8 cellular contexts compared by ENCODE assay signal in the genomic region with DNA sequence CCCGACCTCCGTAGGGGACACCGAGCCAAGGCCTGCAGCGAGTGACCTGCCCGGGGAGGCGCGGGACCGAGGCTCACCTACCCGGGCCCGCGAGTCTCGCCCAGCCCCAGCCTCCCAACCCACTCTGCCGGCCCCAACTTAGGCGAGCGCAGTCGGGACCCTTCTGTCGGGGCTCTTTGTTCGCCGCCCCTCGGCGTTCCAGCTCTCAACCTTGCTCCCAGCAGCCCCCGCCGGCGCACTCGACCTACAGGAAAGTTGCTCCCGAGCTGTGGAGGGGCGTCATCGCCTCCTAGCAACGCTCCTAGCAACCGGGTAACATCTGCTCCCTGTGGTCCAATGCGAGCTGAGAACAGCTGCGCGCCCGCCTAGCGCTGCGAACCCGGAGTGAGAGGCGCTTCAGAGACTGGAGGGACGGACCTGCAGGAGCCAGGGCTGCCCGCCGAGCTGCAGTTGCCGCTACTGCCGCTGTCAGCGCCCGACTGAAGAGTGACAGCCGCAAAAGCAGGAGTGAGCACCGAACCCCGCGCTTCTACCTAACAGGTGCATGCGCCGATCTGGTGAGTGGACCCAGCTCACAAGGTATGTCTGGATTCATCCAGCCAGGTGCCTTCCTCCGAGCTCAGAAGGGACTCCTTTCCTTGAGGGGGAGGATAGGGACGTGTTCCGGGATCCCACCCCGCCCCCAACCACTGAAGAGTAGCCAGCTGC.
DNase-seq lines count a peak whose midpoint lies in the region; ATAC-seq and TF ChIP-seq lines count a peak whose summit lies in the region.

No MANE protein-coding gene starts in this region.

- ATAC-seq in GM19455 (IDR thresholded peaks at IDR 0.05; ENCODE audit: unreplicated experiment) (peak; percentile 96), HG03575 (IDR thresholded peaks at IDR 0.05; ENCODE audit: extremely low read depth, insufficient number of reproducible peaks, low FRiP score, unreplicated experiment) (peak; percentile 67), upper lobe of left lung (ENCODE audit: low FRiP score in 2 of 2) (peak; percentile 80 to 88)
- peak; percentile 94 for ATAC-seq in activated naive CD8-positive, alpha-beta T cell treated with anti-CD3 and anti-CD28 coated beads, Interleukin-2, amount 50 U/mL, for 24 hours

- 1 to 3% methylated on average over 21 to 47 of the region's 55 CpGs for WGBS in upper lobe of left lung, 2 donors

- H3K36me3 ChIP-seq in BJ (ENCODE audit: control insufficient read depth, insufficient read depth, low read length) (no peaks in the 10 kb centered on the region), right atrium auricular region (no peaks in the 10 kb centered on the region), upper lobe of left lung (no peaks in the 10 kb centered on the region)

- TF ChIP-seq CTCF in BJ (IDR thresholded peaks at IDR 0.05; ENCODE audit: insufficient read depth, low read depth, low read length) (peak; percentile 57), right atrium auricular region (IDR thresholded peaks at IDR 0.05) (peak in 1 of 2 donors; percentile 48), progenitor cell of endocrine pancreas (IDR thresholded peaks at IDR 0.05; ENCODE audit: unreplicated experiment) (peak; percentile 62), upper lobe of left lung (IDR thresholded peaks at IDR 0.05) (peak in 3 of 6 experiments; percentile 28 to 62 (median 39))

- no peaks in the 10 kb centered on the region for H3K9me3 ChIP-seq in right atrium auricular region
- H3K9me3 ChIP-seq in upper lobe of left lung: no peaks in the 10 kb centered on the region

- peaks cover 68% of the 10 kb centered on the region for H3K27me3 Mint-ChIP-seq in activated naive CD8-positive, alpha-beta T cell treated with anti-CD3 and anti-CD28 coated beads, Interleukin-2, amount 50 U/mL, for 24 hours
- H3K27me3 Mint-ChIP-seq in progenitor cell of endocrine pancreas: peaks cover 76% of the 10 kb centered on the region

- no peaks in the 10 kb centered on the region for H3K9me3 Mint-ChIP-seq in activated naive CD8-positive, alpha-beta T cell treated with anti-CD3 and anti-CD28 coated beads, Interleukin-2, amount 50 U/mL, for 24 hours
- no peaks in the 10 kb centered on the region for H3K9me3 Mint-ChIP-seq in progenitor cell of endocrine pancreas (ENCODE audit: low read depth)

- H3K27me3 ChIP-seq in BJ (ENCODE audit: control insufficient read depth, insufficient read depth, low read length) (peaks cover 8% of the 10 kb centered on the region), right atrium auricular region (peaks cover 0 to 8% of the 10 kb centered on the region in 2 donors), upper lobe of left lung (peaks cover 0 to 18% (median 5%) of the 10 kb centered on the region in 4 donors)

- no peak overlapping the region for H3K27ac ChIP-seq in right atrium auricular region
- no peak overlapping the region for H3K27ac ChIP-seq in upper lobe of left lung

- TF ChIP-seq EP300 in upper lobe of left lung (IDR thresholded peaks at IDR 0.05): no peak

- no peak overlapping the region for H3K27ac Mint-ChIP-seq in activated naive CD8-positive, alpha-beta T cell treated with anti-CD3 and anti-CD28 coated beads, Interleukin-2, amount 50 U/mL, for 24 hours
- peak overlapping the region; percentile 60 for H3K27ac Mint-ChIP-seq in progenitor cell of endocrine pancreas

- H3K4me1 ChIP-seq in right atrium auricular region: peaks cover 0 to 12% of the 10 kb centered on the region in 2 donors
- peaks cover 7 to 12% (median 10%) of the 10 kb centered on the region in 4 donors for H3K4me1 ChIP-seq in upper lobe of left lung

- DNase-seq in BJ (ENCODE audit: low read depth): no peak
- peak; percentile 21 for DNase-seq in SK-MEL-5 (ENCODE audit: low read depth, low spot score)
- DNase-seq in activated naive CD8-positive, alpha-beta T cell treated with anti-CD3 and anti-CD28 coated beads, Interleukin-2, amount 50 U/mL, for 24 hours: peak; percentile 60
- DNase-seq in right atrium auricular region (ENCODE audit: low spot score): peak; percentile 64
- DNase-seq in progenitor cell of endocrine pancreas (ENCODE audit: low spot score, unreplicated experiment): peak; percentile 72
- peak; percentile 49 to 90 for DNase-seq in upper lobe of left lung

- POLR2A ChIA-PET in BJ (lab: Charles Lee): no interaction called here

- peak overlapping the region; percentile 52 for H3K4me3 Mint-ChIP-seq in activated naive CD8-positive, alpha-beta T cell treated with anti-CD3 and anti-CD28 coated beads, Interleukin-2, amount 50 U/mL, for 24 hours
- peak overlapping the region; percentile 69 for H3K4me3 Mint-ChIP-seq in progenitor cell of endocrine pancreas (ENCODE audit: low read depth)

- in situ Hi-C loops in SK-MEL-5 (cut with HindIII; ENCODE audit: low pct_unique_long_range_greater_than_20kb, low sequenced_read_pairs): no loop called here

- H3K4me1 Mint-ChIP-seq in activated naive CD8-positive, alpha-beta T cell treated with anti-CD3 and anti-CD28 coated beads, Interleukin-2, amount 50 U/mL, for 24 hours: peaks cover 7% of the 10 kb centered on the region
- H3K4me1 Mint-ChIP-seq in progenitor cell of endocrine pancreas (ENCODE audit: low read depth): peaks cover 4% of the 10 kb centered on the region

- CTCF ChIA-PET in BJ (lab: Yijun Ruan, JAX): interaction anchor here (0.6 to 5.3 kb wide), 12 partner anchors 9 to 279 kb away, joined by 3 to 33 read pairs (median 4); no protein-coding TSS in a partner anchor

- peak in 1 of 4 donors; percentile 29 for TF ChIP-seq POLR2A in upper lobe of left lung (IDR thresholded peaks at IDR 0.05)

- H3K4me3 ChIP-seq in BJ (ENCODE audit: low read depth, low read length) (peak overlapping the region; percentile 37), right atrium auricular region (peak overlapping the region; percentile 14 to 44), upper lobe of left lung (peak overlapping the region in 3 of 4 donors; percentile 1 to 23 (median 7))

- H3K36me3 Mint-ChIP-seq in activated naive CD8-positive, alpha-beta T cell treated with anti-CD3 and anti-CD28 coated beads, Interleukin-2, amount 50 U/mL, for 24 hours (ENCODE audit: low read depth): no peaks in the 10 kb centered on the region
- H3K36me3 Mint-ChIP-seq in progenitor cell of endocrine pancreas (ENCODE audit: insufficient read depth): no peaks in the 10 kb centered on the region
